ENCODE assay signal across 8 cellular contexts in the genomic region with DNA sequence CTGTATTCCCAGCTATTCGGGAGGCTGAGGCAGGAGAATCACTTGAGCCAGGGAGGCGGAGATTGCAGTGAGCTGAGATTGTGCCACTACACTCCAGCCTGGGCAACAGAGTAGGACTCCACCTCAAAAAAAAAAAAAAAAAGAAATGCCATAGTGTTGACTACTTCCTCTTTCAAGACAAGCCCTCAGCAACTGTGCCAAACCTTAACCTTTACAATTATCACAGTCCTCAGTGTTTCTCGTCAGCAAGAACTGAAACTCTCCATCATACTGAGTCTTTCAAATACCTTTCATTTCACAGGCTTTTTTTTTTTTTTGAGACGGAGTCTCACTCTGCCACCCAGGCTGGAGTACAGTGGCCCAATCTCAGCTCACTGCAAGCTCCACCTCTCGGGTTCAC. TPM values are rescaled to one million over a fixed set of nuclear protein-coding genes. Genes with fewer than 3 reads are reported as not detected.
A peak's percentile ranks its signal among the peaks of the same experiment; 100 is the strongest.
DNase-seq lines count a peak whose midpoint lies in the region; ATAC-seq, FAIRE-seq and TF ChIP-seq lines count a peak whose summit lies in the region.
"Not testable (repeated sequence)": the region's sequence is repeated elsewhere in the genome, so short reads cannot be mapped to it uniquely, and the experiment has no call there.

No MANE protein-coding gene starts in this region.

- H3K27ac Mint-ChIP-seq in activated naive CD8-positive, alpha-beta T cell treated with anti-CD3 and anti-CD28 coated beads for 36 hours = peak overlapping the region; percentile 74

- peaks cover 29% of the 10 kb centered on the region for H3K36me3 Mint-ChIP-seq in activated naive CD8-positive, alpha-beta T cell treated with anti-CD3 and anti-CD28 coated beads for 36 hours

- FAIRE-seq in urothelium cell line (lab: Jason Lieb, UNC) = not testable (repeated sequence)

- H3K27me3 Mint-ChIP-seq in activated naive CD8-positive, alpha-beta T cell treated with anti-CD3 and anti-CD28 coated beads for 36 hours = not testable (repeated sequence)

- peak overlapping the region; percentile 32 for H3K27ac ChIP-seq in foreskin keratinocyte

- peak; percentile 98 for ATAC-seq in GM18502 (IDR thresholded peaks at IDR 0.05; ENCODE audit: poor library complexity, unreplicated experiment)
- ATAC-seq in GM19455 (IDR thresholded peaks at IDR 0.05; ENCODE audit: unreplicated experiment) = peak; percentile 95
- ATAC-seq in HG02759 (IDR thresholded peaks at IDR 0.05; ENCODE audit: unreplicated experiment) = peak; percentile 97
- ATAC-seq in HG03378 (IDR thresholded peaks at IDR 0.05; ENCODE audit: unreplicated experiment) = peak; percentile 96
- ATAC-seq in foreskin keratinocyte = peak; percentile 51

- DNase-seq in NOMO-1 treated with dmso at 0.1 percent for 144 hours (lab: John Stamatoyannopoulos, UW; ENCODE audit: unreplicated experiment) (peak; percentile 46), foreskin keratinocyte (peak; percentile 20 to 62), urothelium cell line (ENCODE audit: low spot score) (peak; percentile 23)
- DNase-seq in activated naive CD8-positive, alpha-beta T cell treated with anti-CD3 and anti-CD28 coated beads for 36 hours = not testable (repeated sequence)

- not testable (repeated sequence) for H3K27me3 ChIP-seq in foreskin keratinocyte

- peaks cover 10% of the 10 kb centered on the region for H3K4me1 Mint-ChIP-seq in activated naive CD8-positive, alpha-beta T cell treated with anti-CD3 and anti-CD28 coated beads for 36 hours

- H3K4me1 ChIP-seq in foreskin keratinocyte = not testable (repeated sequence)

- not testable (repeated sequence) for TF ChIP-seq CTCF in foreskin keratinocyte (conservative IDR thresholded peaks at IDR 0.05)

- not testable (repeated sequence) for H3K4me3 Mint-ChIP-seq in activated naive CD8-positive, alpha-beta T cell treated with anti-CD3 and anti-CD28 coated beads for 36 hours

- not testable (repeated sequence) for H3K9me3 Mint-ChIP-seq in activated naive CD8-positive, alpha-beta T cell treated with anti-CD3 and anti-CD28 coated beads for 36 hours

RNA-seq across cellular contexts. Expression of a gene that starts 48.2 kb away (rescaled TPM):
- total RNA-seq in activated naive CD8-positive, alpha-beta T cell treated with anti-CD3 and anti-CD28 coated beads for 36 hours = 1 to 10 TPM; 3.9 to 4.4 TPM
- total RNA-seq in foreskin keratinocyte = 2.3 and 2.4 TPM in 2 replicates
- polyA plus RNA-seq in foreskin keratinocyte = 1.7 and 2.0 TPM in 2 replicates
